16 cellular contexts compared by ENCODE assay signal in the genomic region with DNA sequence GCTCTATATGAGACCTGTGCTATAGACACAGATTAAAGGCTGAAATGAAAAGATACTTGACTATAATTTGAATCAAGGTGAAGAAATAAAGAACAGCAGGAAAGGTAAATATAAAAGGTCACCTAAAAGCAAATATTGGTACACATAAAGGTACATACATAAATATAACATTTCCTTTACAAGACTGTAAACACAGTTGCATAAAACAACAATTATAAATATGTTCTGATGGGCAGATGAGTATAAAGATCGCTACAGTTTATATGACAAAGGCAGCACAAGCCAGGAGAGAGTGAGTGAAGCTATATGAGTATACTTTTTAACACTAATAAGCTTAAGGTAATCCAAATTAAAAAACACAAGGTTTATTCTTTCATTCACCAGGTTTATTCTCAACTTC.
DNase-seq lines count a peak whose midpoint lies in the region; ATAC-seq, FAIRE-seq and TF ChIP-seq lines count a peak whose summit lies in the region.
"Had no signal": no experiment of that assay in that cellular context is flagged by ENCODE, and none has a peak within 500 bp of the region (broad histone marks: within the 10 kb centered on the region; RNA-seq: fewer than 3 reads in every experiment).

No MANE protein-coding gene starts in this region.

- no peaks in the 10 kb centered on the region for H3K79me2 ChIP-seq in Loucy (ENCODE audit: insufficient read depth, low read length)

- no peaks in the 10 kb centered on the region for H3K9me3 Mint-ChIP-seq in endodermal cell
- H3K9me3 Mint-ChIP-seq: CD4-positive, alpha-beta T cell had no signal

- no peak overlapping the region for H2AFZ ChIP-seq in Loucy (ENCODE audit: low read length)
- H2AFZ ChIP-seq: GM23248 had no signal

- H3K9me2 ChIP-seq in Loucy (replicated peaks; ENCODE audit: low read depth, low read length), result no peaks in the 10 kb centered on the region

- peak overlapping the region; percentile 10 for H3K4me2 ChIP-seq in Loucy (ENCODE audit: low read depth, low read length, poor library complexity, severe bottlenecking)

- peak; percentile 59 for ATAC-seq in left colon
- ATAC-seq: GM12878 had no signal

- FAIRE-seq in GM18507 (lab: Jason Lieb, UNC), result peak; percentile 31
- FAIRE-seq in small intestine (lab: Jason Lieb, UNC), result no peak
- FAIRE-seq: GM12878 had no signal

- H3K27me3 Mint-ChIP-seq in endodermal cell (ENCODE audit: insufficient read depth), result no peaks in the 10 kb centered on the region
- H3K27me3 Mint-ChIP-seq: CD4-positive, alpha-beta T cell had no signal

- H3K27me3 ChIP-seq in Loucy (ENCODE audit: insufficient read depth, low read length, poor library complexity, severe bottlenecking), result no peaks in the 10 kb centered on the region
- no peaks in the 10 kb centered on the region for H3K27me3 ChIP-seq in small intestine (ENCODE audit: control insufficient read depth in 2 of 2, insufficient read depth in 2 of 2, low read length in 2 of 2)
- H3K27me3 ChIP-seq in endodermal cell (ENCODE audit: control insufficient read depth, insufficient read depth, low read length, poor library complexity, severe bottlenecking), result no peaks in the 10 kb centered on the region

- H3K4me3 ChIP-seq in Loucy (ENCODE audit: low read length, poor library complexity, severe bottlenecking) (no peak overlapping the region), small intestine (ENCODE audit: low read depth in 1 of 2, low read length in 2 of 2) (no peak overlapping the region), endodermal cell (ENCODE audit: low read length) (no peak overlapping the region)
- H3K4me3 ChIP-seq: GM12878, GM23248, HAP-1 had no signal

- H3K36me3 Mint-ChIP-seq in endodermal cell (ENCODE audit: low read depth), result no peaks in the 10 kb centered on the region

- H3K9me3 ChIP-seq in Loucy (ENCODE audit: insufficient read depth, low read depth, low read length) (no peaks in the 10 kb centered on the region), small intestine (ENCODE audit: control insufficient read depth, low read depth) (no peaks in the 10 kb centered on the region), endodermal cell (ENCODE audit: control insufficient read depth, low read length) (no peaks in the 10 kb centered on the region)
- H3K9me3 ChIP-seq: Caco-2, HAP-1 had no signal

- H3K9ac ChIP-seq in Loucy (ENCODE audit: low read depth, low read length, poor library complexity, severe bottlenecking) (no peak overlapping the region), endodermal cell (ENCODE audit: extremely low read depth, low read length, poor library complexity, severe bottlenecking) (no peak overlapping the region)
- H3K9ac ChIP-seq: GM23248 had no signal

- no peak overlapping the region for H3K4me3 Mint-ChIP-seq in endodermal cell
- H3K4me3 Mint-ChIP-seq: CD4-positive, alpha-beta T cell had no signal

- H3F3A ChIP-seq in Loucy (ENCODE audit: low read depth), result no peaks in the 10 kb centered on the region

- H3K27ac Mint-ChIP-seq in endodermal cell, result no peak overlapping the region
- H3K27ac Mint-ChIP-seq: CD4-positive, alpha-beta T cell had no signal

- intact Hi-C loops in left colon (cut with DNase I, micrococcal nuclease), result no loop called here

- H3K4me1 ChIP-seq in Loucy (ENCODE audit: insufficient read depth, low read length, poor library complexity, severe bottlenecking), result peaks cover 7% of the 10 kb centered on the region
- H3K4me1 ChIP-seq in small intestine (ENCODE audit: control insufficient read depth in 2 of 2, insufficient read depth in 1 of 2, low read depth in 1 of 2, low read length in 1 of 2), result no peaks in the 10 kb centered on the region
- no peaks in the 10 kb centered on the region for H3K4me1 ChIP-seq in endodermal cell (ENCODE audit: control insufficient read depth, insufficient read depth, low read length)
- H3K4me1 ChIP-seq: Caco-2 had no signal

- H3K27ac ChIP-seq in 22Rv1 (peak overlapping the region; percentile 60), small intestine (ENCODE audit: low read depth in 1 of 2, low read length in 1 of 2) (no peak overlapping the region), endodermal cell (ENCODE audit: low read depth, low read length) (no peak overlapping the region)
- H3K27ac ChIP-seq: C4-2B, GM23248 had no signal

- 93 to 96% (median 93%) methylated on average over 1 of the region's 1 CpG for WGBS in small intestine, 3 donors
- WGBS in endodermal cell (ENCODE audit: insufficient coverage in 1 of 2, insufficient read length in 1 of 2), 2 experiments, result 100% methylated on average over 1 of the region's 1 CpG; no CpG with 5 or more reads in 1 of the 2 experiments

- no peak for DNase-seq in GM18507 (ENCODE audit: extremely low spot score, insufficient read length, low read depth)
- no peak for DNase-seq in left colon
- no peak for DNase-seq in NCI-H82 (lab: John Stamatoyannopoulos, UW)
- DNase-seq in small intestine, result no peak
- DNase-seq in endodermal cell, result no peak
- DNase-seq: AML-193; Caco-2; CD4-positive, alpha-beta T cell; DMS79 treated with DMSO at 0.1 percent for 48 hours; GF-D8; GM23248 had no signal

- peaks cover 40% of the 10 kb centered on the region; the same call in 1 of the 2 replicates for H3K36me3 ChIP-seq in Loucy (ENCODE audit: insufficient read depth, low read length)
- peaks cover 0 to 3% of the 10 kb centered on the region in 2 donors for H3K36me3 ChIP-seq in small intestine (ENCODE audit: control insufficient read depth in 2 of 2, insufficient read depth in 2 of 2, low read length in 2 of 2)
- H3K36me3 ChIP-seq in endodermal cell (ENCODE audit: control insufficient read depth, insufficient read depth, low read length), result no peaks in the 10 kb centered on the region
- H3K36me3 ChIP-seq: HAP-1 had no signal

- peaks cover 8% of the 10 kb centered on the region for H3K4me1 Mint-ChIP-seq in endodermal cell

- TF ChIP-seq CTCF in 22Rv1 (IDR thresholded peaks at IDR 0.05) (no peak), Loucy (conservative IDR thresholded peaks at IDR 0.05; ENCODE audit: low read length) (no peak), endodermal cell (conservative IDR thresholded peaks at IDR 0.05) (no peak)

- no peaks in the 10 kb centered on the region for H4K20me1 ChIP-seq in Loucy (ENCODE audit: insufficient read depth, low read length, poor library complexity, severe bottlenecking)
